8 cellular contexts compared by ENCODE assay signal in the genomic region with DNA sequence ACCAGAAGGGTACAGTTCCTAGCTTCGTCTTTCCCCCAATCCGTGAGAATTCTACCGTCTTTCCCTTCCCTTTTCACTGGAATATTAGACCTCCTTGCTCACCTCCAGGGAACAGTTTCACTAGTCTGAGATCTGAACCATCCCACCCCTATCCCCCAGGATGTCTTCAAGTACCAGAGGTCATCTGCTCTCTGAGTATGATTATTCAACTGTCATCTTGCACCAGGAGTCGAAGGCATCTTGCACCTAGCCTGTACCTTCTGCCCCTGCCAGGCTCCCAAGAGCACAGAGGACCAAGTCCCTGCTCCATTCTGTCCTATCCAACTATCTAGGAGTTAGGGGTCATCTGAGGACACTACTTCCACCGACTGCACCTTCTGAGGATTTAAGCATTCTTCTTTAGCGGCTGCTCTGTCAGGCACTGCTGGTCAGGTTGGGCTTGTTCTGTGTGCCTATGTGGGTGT. TPM values are rescaled to one million over a fixed set of nuclear protein-coding genes. Genes with fewer than 3 reads are reported as not detected.
DNase-seq lines count a peak whose midpoint lies in the region; ATAC-seq, FAIRE-seq and TF ChIP-seq lines count a peak whose summit lies in the region.

No MANE protein-coding gene starts in this region.

- H3K4me3 ChIP-seq in A549 (peak overlapping the region; percentile 77), HFF-Myc (replicated peaks; ENCODE audit: low read depth, low read length) (peak overlapping the region; percentile 83), astrocyte of the cerebellum (ENCODE audit: low read depth, low read length) (peak overlapping the region; percentile 80), liver (ENCODE audit: low read depth in 1 of 3, low read length in 3 of 3) (peak overlapping the region in 2 of 3 donors; percentile 62 to 85), tibial nerve (peak overlapping the region; percentile 72 to 95 (median 86))

- H3K9me3 ChIP-seq in A549 (no peaks in the 10 kb centered on the region), liver (ENCODE audit: control insufficient read depth in 4 of 4, low read length in 3 of 4) (no peaks in the 10 kb centered on the region), tibial nerve (no peaks in the 10 kb centered on the region)

- POLR2A ChIA-PET in A549 (lab: Yijun Ruan, JAX): no interaction called here

- FAIRE-seq in A549 (lab: Jason Lieb, UNC): no peak

- TF ChIP-seq EP300 in A549 (IDR thresholded peaks at IDR 0.05) (no peak), tibial nerve (IDR thresholded peaks at IDR 0.05) (no peak)

- TF ChIP-seq CTCF in A549 (IDR thresholded peaks at IDR 0.05) (0 out of 3 replicates have a peak, but pooled peaks have one; percentile 7), HFF-Myc (IDR thresholded peaks at IDR 0.05; ENCODE audit: low read depth, low read length, missing control alignments) (no peak), astrocyte of the cerebellum (IDR thresholded peaks at IDR 0.05; ENCODE audit: low read depth, low read length, missing control alignments) (no peak), liver (IDR thresholded peaks at IDR 0.05; ENCODE audit: low read depth, low read length, missing input control) (no peak), tibial nerve (IDR thresholded peaks at IDR 0.05) (no peak)

- TF ChIP-seq RAD21 in A549 (conservative IDR thresholded peaks at IDR 0.05 in 1 of 2, IDR thresholded peaks at IDR 0.05 in 1 of 2): no peak
- TF ChIP-seq RAD21 in liver (IDR thresholded peaks at IDR 0.05): no peak

- in situ Hi-C loops in astrocyte of the cerebellum (cut with HindIII; ENCODE audit: low sequenced_read_pairs): no loop called here

- H3K27ac ChIP-seq in A549: peak overlapping the region; percentile 88 to 97
- H3K27ac ChIP-seq in liver (ENCODE audit: low read depth in 1 of 2, low read length in 2 of 2): no peak overlapping the region
- peak overlapping the region; percentile 83 to 92 (median 92) for H3K27ac ChIP-seq in tibial nerve

- no peaks in the 10 kb centered on the region for H3K27me3 ChIP-seq in liver (ENCODE audit: control insufficient read depth in 4 of 4, insufficient read depth in 4 of 4, low read length in 3 of 4)
- H3K27me3 ChIP-seq in tibial nerve: no peaks in the 10 kb centered on the region

- H3K4me2 ChIP-seq in A549: peak overlapping the region; percentile 100

- CTCF ChIA-PET in A549 (lab: Yijun Ruan, JAX): interaction anchor here (0.7 to 1.6 kb wide), 4 partner anchors 11 to 56 kb away, joined by 3 to 5 read pairs (median 4); no protein-coding TSS in a partner anchor

- DNase-seq in A549 (ENCODE audit: low read depth in 1 of 2, low spot score in 1 of 2) (no peak), HFF-Myc (ENCODE audit: extremely low read depth, low read depth) (no peak), astrocyte of the cerebellum (ENCODE audit: low read depth) (no peak), tibial nerve (ENCODE audit: low spot score in 2 of 2) (no peak), DMS153 (lab: John Stamatoyannopoulos, UW) (no peak), medulla oblongata (ENCODE audit: extremely low spot score) (no peak)

- 9% methylated on average over 6 of the region's 6 CpGs for WGBS in A549 (ENCODE audit: missing lambda C conversion rate)
- 48% methylated on average over 6 of the region's 6 CpGs for WGBS in liver
- WGBS in tibial nerve, 2 donors: 12 to 18% methylated on average over 6 of the region's 6 CpGs

- no peak for TF ChIP-seq POLR2A in A549 (IDR thresholded peaks at IDR 0.05; ENCODE audit: low read length)
- no peak for TF ChIP-seq POLR2A in tibial nerve (IDR thresholded peaks at IDR 0.05)

- H3K36me3 ChIP-seq in liver (ENCODE audit: control insufficient read depth in 4 of 4, insufficient read depth in 3 of 4, low read depth in 1 of 4, low read length in 3 of 4) (no peaks in the 10 kb centered on the region), tibial nerve (no peaks in the 10 kb centered on the region)

- H3K9ac ChIP-seq in liver (ENCODE audit: low read depth in 1 of 2, low read length in 2 of 2): peak overlapping the region; percentile 24 to 57

- peak in 1 of 2 experiments; percentile 22; a peak in 3 of 6 replicates for ATAC-seq in A549
- no peak for ATAC-seq in GM19463 (IDR thresholded peaks at IDR 0.05; ENCODE audit: unreplicated experiment)

- H3K4me1 ChIP-seq in A549 (peaks cover 16% of the 10 kb centered on the region), liver (ENCODE audit: control insufficient read depth in 4 of 4, insufficient read depth in 4 of 4, low read length in 3 of 4) (peaks cover 4 to 16% (median 8%) of the 10 kb centered on the region in 4 donors), tibial nerve (peaks cover 0 to 37% (median 10%) of the 10 kb centered on the region in 4 donors)

TF ChIP-seq in A549, 52 proteins besides CTCF, POLR2A, EP300 and RAD21 (continues in another document):
- TF ChIP-seq NR3C1 (IDR thresholded peaks at IDR 0.05): no peak
- no peak for TF ChIP-seq HOXA7 (CRISPR knock-in tag; IDR thresholded peaks at IDR 0.05)
- TF ChIP-seq ZNF302 (CRISPR knock-in tag; IDR thresholded peaks at IDR 0.05): no peak
- no peak for TF ChIP-seq FOXS1 (CRISPR knock-in tag; IDR thresholded peaks at IDR 0.05)
- no peak for TF ChIP-seq TP53 (CRISPR knock-in tag; IDR thresholded peaks at IDR 0.05)
- no peak for TF ChIP-seq BHLHE40 (IDR thresholded peaks at IDR 0.05; ENCODE audit: low read depth, low read length)
- no peak for TF ChIP-seq HOXB5 (CRISPR knock-in tag; IDR thresholded peaks at IDR 0.05)
- TF ChIP-seq, protein P1, sequence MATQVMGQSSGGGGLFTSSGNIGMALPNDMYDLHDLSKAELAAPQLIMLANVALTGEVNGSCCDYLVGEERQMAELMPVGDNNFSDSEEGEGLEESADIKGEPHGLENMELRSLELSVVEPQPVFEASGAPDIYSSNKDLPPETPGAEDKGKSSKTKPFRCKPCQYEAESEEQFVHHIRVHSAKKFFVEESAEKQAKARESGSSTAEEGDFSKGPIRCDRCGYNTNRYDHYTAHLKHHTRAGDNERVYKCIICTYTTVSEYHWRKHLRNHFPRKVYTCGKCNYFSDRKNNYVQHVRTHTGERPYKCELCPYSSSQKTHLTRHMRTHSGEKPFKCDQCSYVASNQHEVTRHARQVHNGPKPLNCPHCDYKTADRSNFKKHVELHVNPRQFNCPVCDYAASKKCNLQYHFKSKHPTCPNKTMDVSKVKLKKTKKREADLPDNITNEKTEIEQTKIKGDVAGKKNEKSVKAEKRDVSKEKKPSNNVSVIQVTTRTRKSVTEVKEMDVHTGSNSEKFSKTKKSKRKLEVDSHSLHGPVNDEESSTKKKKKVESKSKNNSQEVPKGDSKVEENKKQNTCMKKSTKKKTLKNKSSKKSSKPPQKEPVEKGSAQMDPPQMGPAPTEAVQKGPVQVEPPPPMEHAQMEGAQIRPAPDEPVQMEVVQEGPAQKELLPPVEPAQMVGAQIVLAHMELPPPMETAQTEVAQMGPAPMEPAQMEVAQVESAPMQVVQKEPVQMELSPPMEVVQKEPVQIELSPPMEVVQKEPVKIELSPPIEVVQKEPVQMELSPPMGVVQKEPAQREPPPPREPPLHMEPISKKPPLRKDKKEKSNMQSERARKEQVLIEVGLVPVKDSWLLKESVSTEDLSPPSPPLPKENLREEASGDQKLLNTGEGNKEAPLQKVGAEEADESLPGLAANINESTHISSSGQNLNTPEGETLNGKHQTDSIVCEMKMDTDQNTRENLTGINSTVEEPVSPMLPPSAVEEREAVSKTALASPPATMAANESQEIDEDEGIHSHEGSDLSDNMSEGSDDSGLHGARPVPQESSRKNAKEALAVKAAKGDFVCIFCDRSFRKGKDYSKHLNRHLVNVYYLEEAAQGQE (IDR thresholded peaks at IDR 0.05): no peak
- no peak for TF ChIP-seq ZC3H11A (IDR thresholded peaks at IDR 0.05)
- no peak for TF ChIP-seq KDM5A (IDR thresholded peaks at IDR 0.05)

TF ChIP-seq in liver, 16 proteins besides CTCF, POLR2A, EP300 and RAD21:
- no peak for TF ChIP-seq HNF4G (IDR thresholded peaks at IDR 0.05)
- no peak for TF ChIP-seq RXRA (IDR thresholded peaks at IDR 0.05)
- TF ChIP-seq FOXA1 (IDR thresholded peaks at IDR 0.05): no peak

RNA-seq across cellular contexts. Expression of a gene that starts 0.8 kb away (rescaled TPM):
- polyA plus RNA-seq in A549 (2011; rRNA removed) (43.3 and 46.6 TPM in 2 replicates), A549 (2017; fragmentation: RNase III; extraction: RNeasy Plus Mini Kit Qiagen cat#74134 plus additional on column Dnase treatment) (14.8 to 17.7 TPM (median 16.0 TPM) in 3 replicates), liver (1 to 10 TPM; 1.9 to 4.5 TPM)
- polyA plus RNA-seq in A549 (2012; cell fraction: cytosol; rRNA removed): 12.2 and 12.7 TPM in 2 replicates
- 7.8 and 8.3 TPM in 2 replicates for polyA plus RNA-seq in A549 (2012; cell fraction: nucleus; rRNA removed)
- 22.8 and 30.6 TPM in 2 replicates for polyA minus RNA-seq in A549 (2011; rRNA and poly(A)+ RNA removed)
- total RNA-seq in liver (1 to 10 TPM; 3.9 to 5.9 TPM), tibial nerve (10 to 100 TPM; 20.5 to 30.6 (median 23.0) TPM)

Comparison
In these comparisons a context has a peak if more than half of its experiments do, and no peak if none do; other contexts are left out.
1. H3K27ac ChIP-seq: peak in A549 (2 of 2) and tibial nerve (4 of 4); none in liver (0 of 2).
2. Peak in every context shown above with its lines, with median percentiles within 50 percentile points of each other: H3K4me3 ChIP-seq.